Comparison of ENCODE assay signal across 32 cellular contexts in the genomic region with DNA sequence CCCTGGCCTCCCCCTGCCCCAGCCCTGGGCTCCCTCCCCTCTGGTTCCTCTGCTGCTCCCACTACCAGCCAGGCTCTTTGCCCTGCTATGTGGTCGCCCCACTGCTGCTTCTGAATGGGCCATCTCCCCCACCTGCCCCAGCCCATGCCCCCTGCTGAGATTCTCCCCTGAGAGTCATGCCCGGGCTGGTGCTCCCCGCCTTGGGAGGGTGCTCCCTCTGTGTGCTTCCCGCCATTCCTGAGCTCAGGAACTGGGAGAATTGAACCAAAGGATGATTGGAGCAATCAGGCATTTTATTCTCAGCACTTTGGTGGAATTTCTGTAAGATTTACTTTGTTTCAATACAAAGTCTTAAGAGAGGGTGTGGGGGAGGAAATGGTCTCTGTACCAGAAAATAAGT. TPM values are rescaled to one million over a fixed set of nuclear protein-coding genes. Genes with fewer than 3 reads are reported as not detected.
A peak's percentile ranks its signal among the peaks of the same experiment; 100 is the strongest.
DNase-seq lines count a peak whose midpoint lies in the region; ATAC-seq and TF ChIP-seq lines count a peak whose summit lies in the region.
"Had no signal": no experiment of that assay in that cellular context is flagged by ENCODE, and none has a peak within 500 bp of the region (broad histone marks: within the 10 kb centered on the region; RNA-seq: fewer than 3 reads in every experiment).

No MANE protein-coding gene starts in this region.

- CTCF ChIA-PET in activated CD4-positive, alpha-beta memory T cell treated with anti-CD3 and anti-CD28 coated beads for 36 hours (lab: Charles Lee), result interaction anchor here (2.0 kb wide), 1 partner anchor 90 kb away, joined by 4 read pairs; no protein-coding TSS in a partner anchor
- CTCF ChIA-PET in activated CD4-positive, alpha-beta memory T cell treated with anti-CD3 and anti-CD28 coated beads, Interleukin-2, amount 10 ng/mL, durations not matched to agents 7 days and 5 days (lab: Charles Lee), result no interaction called here

- no peak overlapping the region for H2AK5ac ChIP-seq in neuronal stem cell (ENCODE audit: low read depth, low read length)

- H3K4me3 ChIP-seq in DND-41 (ENCODE audit: low read depth in 1 of 2, low read length in 2 of 2) (no peak overlapping the region), neuronal stem cell (ENCODE audit: low read length in 2 of 2) (no peak overlapping the region)
- H3K4me3 ChIP-seq: A549, dorsolateral prefrontal cortex, esophagus squamous epithelium, heart right ventricle had no signal

- DNase-seq in activated CD4-positive, alpha-beta memory T cell treated with anti-CD3 and anti-CD28 coated beads for 36 hours, result no peak
- DNase-seq in activated CD4-positive, alpha-beta memory T cell treated with anti-CD3 and anti-CD28 coated beads, Interleukin-2, amount 10 ng/mL, durations not matched to agents 7 days and 5 days, result no peak
- DNase-seq in DND-41 (no peak), neuronal stem cell (ENCODE audit: low spot score) (no peak), posterior vena cava (ENCODE audit: low spot score) (no peak)
- no peak for DNase-seq in activated naive CD8-positive, alpha-beta T cell treated with anti-CD3 and anti-CD28 coated beads for 36 hours
- DNase-seq: activated CD4-positive, alpha-beta T cell treated with anti-CD3 and anti-CD28 coated beads, Interleukin-2, amount 50 U/mL, for 4 hours; activated CD8-positive, alpha-beta memory T cell treated with anti-CD3 and anti-CD28 coated beads, Interleukin-2, amount 50 U/mL, for 48 hours; activated gamma-delta T cell; amygdala; brain microvascular endothelial cell; CD4-positive, alpha-beta memory T cell; dorsolateral prefrontal cortex; esophagus squamous epithelium; foreskin keratinocyte; heart right ventricle; IMR-90; kidney; left ventricle myocardium superior; naive B cell; NCI-H1436 treated with DMSO at 0.1 percent for 48 hours; NCI-H2107; NCI-H774; SIG-M5; stimulated activated CD4-positive, alpha-beta T cell treated with anti-CD3 and anti-CD28 coated beads, Interleukin-4, amount 100 ng/mL, for 4 hours; T-helper 9 cell had no signal

- H3K23ac ChIP-seq in neuronal stem cell (ENCODE audit: low read depth, low read length, poor library complexity), result no peak overlapping the region

- H3K27me3 ChIP-seq in DND-41 (ENCODE audit: insufficient read depth, low read length, poor library complexity) (no peaks in the 10 kb centered on the region), neuronal stem cell (ENCODE audit: control insufficient read depth in 3 of 3, insufficient read depth in 3 of 3, low read depth in 1 of 3, low read length in 3 of 3) (no peaks in the 10 kb centered on the region)
- H3K27me3 ChIP-seq: brain microvascular endothelial cell, dorsolateral prefrontal cortex, esophagus squamous epithelium, foreskin keratinocyte, heart right ventricle had no signal

- H3K4ac ChIP-seq in neuronal stem cell (ENCODE audit: low read length), result no peak overlapping the region

- H3K27me3 Mint-ChIP-seq in activated CD4-positive, alpha-beta memory T cell treated with anti-CD3 and anti-CD28 coated beads for 36 hours, result no peaks in the 10 kb centered on the region
- no peaks in the 10 kb centered on the region for H3K27me3 Mint-ChIP-seq in activated CD4-positive, alpha-beta memory T cell treated with anti-CD3 and anti-CD28 coated beads, Interleukin-2, amount 10 ng/mL, durations not matched to agents 7 days and 5 days
- H3K27me3 Mint-ChIP-seq in activated naive CD8-positive, alpha-beta T cell treated with anti-CD3 and anti-CD28 coated beads for 36 hours, result no peaks in the 10 kb centered on the region
- H3K27me3 Mint-ChIP-seq: CD4-positive, alpha-beta memory T cell; naive B cell had no signal

- peak overlapping the region; percentile 64 for H3K18ac ChIP-seq in neuronal stem cell (ENCODE audit: low read length)

- H3K9ac ChIP-seq in DND-41 (ENCODE audit: low read depth, low read length) (no peak overlapping the region), neuronal stem cell (ENCODE audit: low read depth, low read length, poor library complexity) (no peak overlapping the region)

- H2BK5ac ChIP-seq in neuronal stem cell (ENCODE audit: low read length), result no peak overlapping the region

- no peak overlapping the region for H2BK15ac ChIP-seq in neuronal stem cell (ENCODE audit: low read length)

- POLR2A ChIA-PET in activated CD4-positive, alpha-beta memory T cell treated with anti-CD3 and anti-CD28 coated beads for 36 hours (lab: Charles Lee), result no interaction called here
- POLR2A ChIA-PET in activated CD4-positive, alpha-beta memory T cell treated with anti-CD3 and anti-CD28 coated beads, Interleukin-2, amount 10 ng/mL, durations not matched to agents 7 days and 5 days (lab: Charles Lee), result no interaction called here

- no peaks in the 10 kb centered on the region for H3K79me2 ChIP-seq in DND-41 (ENCODE audit: insufficient read depth, low read length)

- peak overlapping the region; percentile 81 for H3K27ac Mint-ChIP-seq in activated CD4-positive, alpha-beta memory T cell treated with anti-CD3 and anti-CD28 coated beads for 36 hours
- H3K27ac Mint-ChIP-seq in activated CD4-positive, alpha-beta memory T cell treated with anti-CD3 and anti-CD28 coated beads, Interleukin-2, amount 10 ng/mL, durations not matched to agents 7 days and 5 days, result no peak overlapping the region
- peak overlapping the region; percentile 87 for H3K27ac Mint-ChIP-seq in activated naive CD8-positive, alpha-beta T cell treated with anti-CD3 and anti-CD28 coated beads for 36 hours

- no peak overlapping the region for H3K4me3 Mint-ChIP-seq in activated CD4-positive, alpha-beta memory T cell treated with anti-CD3 and anti-CD28 coated beads for 36 hours
- no peak overlapping the region for H3K4me3 Mint-ChIP-seq in activated CD4-positive, alpha-beta memory T cell treated with anti-CD3 and anti-CD28 coated beads, Interleukin-2, amount 10 ng/mL, durations not matched to agents 7 days and 5 days
- H3K4me3 Mint-ChIP-seq in activated naive CD8-positive, alpha-beta T cell treated with anti-CD3 and anti-CD28 coated beads for 36 hours, result peak overlapping the region; percentile 50
- H3K4me3 Mint-ChIP-seq: CD4-positive, alpha-beta memory T cell; naive B cell had no signal

- H3K14ac ChIP-seq in neuronal stem cell (ENCODE audit: low read length), result no peak overlapping the region

- no peak overlapping the region for H4K8ac ChIP-seq in neuronal stem cell (ENCODE audit: low read depth, low read length)

- H3K36me3 ChIP-seq in DND-41 (ENCODE audit: insufficient read depth, low read length) (peaks cover 16% of the 10 kb centered on the region; the same call in 1 of the 2 replicates), neuronal stem cell (replicated peaks in 1 of 2; ENCODE audit: control insufficient read depth in 2 of 2, insufficient read depth in 2 of 2, low read length in 2 of 2) (no peaks in the 10 kb centered on the region)

- WGBS in neuronal stem cell (ENCODE audit: extremely low coverage in 2 of 2, insufficient read length in 2 of 2, insufficient replicate concordance in 1 of 2), 2 donors, result no CpG with 5 or more reads among the region's 4 CpGs

- H3K4me1 Mint-ChIP-seq in activated CD4-positive, alpha-beta memory T cell treated with anti-CD3 and anti-CD28 coated beads for 36 hours (ENCODE audit: low read depth), result peaks cover 54% of the 10 kb centered on the region
- peaks cover 44% of the 10 kb centered on the region for H3K4me1 Mint-ChIP-seq in activated CD4-positive, alpha-beta memory T cell treated with anti-CD3 and anti-CD28 coated beads, Interleukin-2, amount 10 ng/mL, durations not matched to agents 7 days and 5 days
- peaks cover 42% of the 10 kb centered on the region for H3K4me1 Mint-ChIP-seq in activated naive CD8-positive, alpha-beta T cell treated with anti-CD3 and anti-CD28 coated beads for 36 hours

- no peaks in the 10 kb centered on the region for H4K20me1 ChIP-seq in DND-41 (ENCODE audit: insufficient read depth, low read length)

- no peaks in the 10 kb centered on the region for H3K4me1 ChIP-seq in DND-41 (ENCODE audit: insufficient read depth, low read length)
- peaks cover 0 to 4% of the 10 kb centered on the region in 2 donors for H3K4me1 ChIP-seq in neuronal stem cell (ENCODE audit: control insufficient read depth in 2 of 2, insufficient read depth in 1 of 2, low read depth in 1 of 2, low read length in 2 of 2)
- H3K4me1 ChIP-seq: A549, foreskin keratinocyte, heart right ventricle had no signal

- intact Hi-C loops in activated CD4-positive, alpha-beta memory T cell treated with anti-CD3 and anti-CD28 coated beads for 36 hours (cut with micrococcal nuclease), result loop anchor here (5.0 kb wide), 1 partner anchor 65 kb away; no protein-coding TSS in a partner anchor
- intact Hi-C loops in posterior vena cava (cut with DNase I), result loop anchor here in 1 of 2 donors (2.0 kb wide), 1 partner anchor 27 kb away; no protein-coding TSS in a partner anchor

- H3K79me1 ChIP-seq in neuronal stem cell (ENCODE audit: low read depth, low read length), result no peaks in the 10 kb centered on the region

- no peak overlapping the region for H2BK120ac ChIP-seq in neuronal stem cell (ENCODE audit: low read depth, low read length)

- H3K27ac ChIP-seq in DND-41 (ENCODE audit: low read length), result no peak overlapping the region
- H3K27ac ChIP-seq in neuronal stem cell (replicated peaks; ENCODE audit: low read length), result no peak overlapping the region
- H3K27ac ChIP-seq: A549, brain microvascular endothelial cell, dorsolateral prefrontal cortex, esophagus squamous epithelium, foreskin keratinocyte, heart right ventricle, VCaP had no signal

- H4K91ac ChIP-seq in neuronal stem cell (ENCODE audit: low read depth, low read length, poor library complexity), result no peak overlapping the region

- H2BK12ac ChIP-seq in neuronal stem cell (ENCODE audit: low read length), result no peak overlapping the region

- no peaks in the 10 kb centered on the region for H3K9me3 ChIP-seq in DND-41 (ENCODE audit: insufficient read depth, low read length, severe bottlenecking)
- H3K9me3 ChIP-seq in neuronal stem cell (replicated peaks in 1 of 2; ENCODE audit: control insufficient read depth in 2 of 2, insufficient read depth in 1 of 2, low read depth in 1 of 2, low read length in 2 of 2), result no peaks in the 10 kb centered on the region
- H3K9me3 ChIP-seq: A549, esophagus squamous epithelium, heart right ventricle had no signal

- peaks cover 24% of the 10 kb centered on the region for H3K36me3 Mint-ChIP-seq in activated CD4-positive, alpha-beta memory T cell treated with anti-CD3 and anti-CD28 coated beads for 36 hours
- H3K36me3 Mint-ChIP-seq in activated CD4-positive, alpha-beta memory T cell treated with anti-CD3 and anti-CD28 coated beads, Interleukin-2, amount 10 ng/mL, durations not matched to agents 7 days and 5 days (ENCODE audit: low read depth), result peaks cover 52% of the 10 kb centered on the region
- peaks cover 15% of the 10 kb centered on the region for H3K36me3 Mint-ChIP-seq in activated naive CD8-positive, alpha-beta T cell treated with anti-CD3 and anti-CD28 coated beads for 36 hours

- 0 out of 3 replicates have a peak, but pooled peaks have one; percentile 24 for ATAC-seq in DND-41 (ENCODE audit: insufficient read depth, low read depth)
- ATAC-seq in HG02759 (IDR thresholded peaks at IDR 0.05; ENCODE audit: unreplicated experiment), result no peak
- no peak for ATAC-seq in HG02642 (IDR thresholded peaks at IDR 0.05; ENCODE audit: poor library complexity, unreplicated experiment)
- ATAC-seq: A549, foreskin keratinocyte, HCT116, heart right ventricle, left ventricle myocardium superior had no signal

- H3K4me2 ChIP-seq in DND-41 (ENCODE audit: insufficient read depth, low read length), result no peak overlapping the region
- H3K4me2 ChIP-seq in neuronal stem cell (ENCODE audit: insufficient read depth, low read length, poor library complexity, severe bottlenecking), result no peak overlapping the region
- H3K4me2 ChIP-seq: A549 had no signal

- no peaks in the 10 kb centered on the region for H3K9me3 Mint-ChIP-seq in activated CD4-positive, alpha-beta memory T cell treated with anti-CD3 and anti-CD28 coated beads for 36 hours
- H3K9me3 Mint-ChIP-seq in activated CD4-positive, alpha-beta memory T cell treated with anti-CD3 and anti-CD28 coated beads, Interleukin-2, amount 10 ng/mL, durations not matched to agents 7 days and 5 days, result no peaks in the 10 kb centered on the region
- no peaks in the 10 kb centered on the region for H3K9me3 Mint-ChIP-seq in activated naive CD8-positive, alpha-beta T cell treated with anti-CD3 and anti-CD28 coated beads for 36 hours
- H3K9me3 Mint-ChIP-seq: naive B cell had no signal

- H2AFZ ChIP-seq in DND-41 (ENCODE audit: low read depth, low read length), result no peak overlapping the region
- H2AFZ ChIP-seq in neuronal stem cell (ENCODE audit: low read length), result no peak overlapping the region

- no peak for TF ChIP-seq CTCF in DND-41 (IDR thresholded peaks at IDR 0.05; ENCODE audit: borderline replicate concordance, extremely low read depth, low read length, poor library complexity, severe bottlenecking)

RNA-seq across cellular contexts. Expression of gene APOBEC3D, which starts 6.8 kb away (rescaled TPM):
- 10 to 100 TPM; 54.1 to 54.5 TPM for total RNA-seq in activated CD4-positive, alpha-beta memory T cell treated with anti-CD3 and anti-CD28 coated beads for 36 hours
- 10 to 100 TPM; 58.2 to 58.9 TPM for total RNA-seq in activated CD4-positive, alpha-beta memory T cell treated with anti-CD3 and anti-CD28 coated beads, Interleukin-2, amount 10 ng/mL, durations not matched to agents 7 days and 5 days
- 10 to 100 TPM; 23.1 to 24.1 TPM for total RNA-seq in activated naive CD8-positive, alpha-beta T cell treated with anti-CD3 and anti-CD28 coated beads for 36 hours
- 1.2 TPM for polyA plus RNA-seq in neuronal stem cell (2013, experiment 1 of 2)
- 1.2 TPM for polyA plus RNA-seq in neuronal stem cell (2013, experiment 2 of 2)
- total RNA-seq in posterior vena cava, result 1 to 10 TPM; 1.3 to 4.2 TPM
- total RNA-seq: foreskin keratinocyte had no signal

RNA-seq across cellular contexts. Expression of gene APOBEC3F, which starts 12.9 kb away (rescaled TPM):
- 10 to 100 TPM; 33.4 to 34.9 TPM for total RNA-seq in activated CD4-positive, alpha-beta memory T cell treated with anti-CD3 and anti-CD28 coated beads for 36 hours
- 10 to 100 TPM; 36.4 to 42.2 TPM for total RNA-seq in activated CD4-positive, alpha-beta memory T cell treated with anti-CD3 and anti-CD28 coated beads, Interleukin-2, amount 10 ng/mL, durations not matched to agents 7 days and 5 days
- total RNA-seq in activated naive CD8-positive, alpha-beta T cell treated with anti-CD3 and anti-CD28 coated beads for 36 hours, result 10 to 100 TPM; 19.4 to 20.4 TPM
- polyA plus RNA-seq in neuronal stem cell (2013, experiment 1 of 2), result 3.5 TPM
- 3.9 TPM for polyA plus RNA-seq in neuronal stem cell (2013, experiment 2 of 2)
- total RNA-seq in posterior vena cava, result 1 to 10 TPM; 5.5 to 9.8 TPM

RNA-seq across cellular contexts. Expression of gene APOBEC3C, which starts 13.7 kb away (rescaled TPM):
- 100 to 1,000 TPM; 141 to 142 TPM for total RNA-seq in activated CD4-positive, alpha-beta memory T cell treated with anti-CD3 and anti-CD28 coated beads for 36 hours
- 100 to 1,000 TPM; 146 to 157 TPM for total RNA-seq in activated CD4-positive, alpha-beta memory T cell treated with anti-CD3 and anti-CD28 coated beads, Interleukin-2, amount 10 ng/mL, durations not matched to agents 7 days and 5 days
- total RNA-seq in activated naive CD8-positive, alpha-beta T cell treated with anti-CD3 and anti-CD28 coated beads for 36 hours, result 10 to 100 TPM; 61.6 to 63.1 TPM
- 18.7 TPM for polyA plus RNA-seq in neuronal stem cell (2013, experiment 1 of 2)
- polyA plus RNA-seq in neuronal stem cell (2013, experiment 2 of 2), result 20.6 TPM
- total RNA-seq in posterior vena cava, result 10 to 100 TPM; 18.7 to 31.5 TPM

RNA-seq across cellular contexts. Expression of gene APOBEC3B, which starts 45.6 kb away (rescaled TPM):
- total RNA-seq in activated CD4-positive, alpha-beta memory T cell treated with anti-CD3 and anti-CD28 coated beads for 36 hours, result 10 to 100 TPM; 43.9 to 44.3 TPM
- 10 to 100 TPM; 51.6 to 51.9 TPM for total RNA-seq in activated CD4-positive, alpha-beta memory T cell treated with anti-CD3 and anti-CD28 coated beads, Interleukin-2, amount 10 ng/mL, durations not matched to agents 7 days and 5 days
- total RNA-seq in activated naive CD8-positive, alpha-beta T cell treated with anti-CD3 and anti-CD28 coated beads for 36 hours, result 1 to 10 TPM; 3.4 TPM
- polyA plus RNA-seq in neuronal stem cell (2013, experiment 1 of 2), result 2.9 TPM
- polyA plus RNA-seq in neuronal stem cell (2013, experiment 2 of 2), result 2.8 TPM
- under 1 TPM; 0.14 to 0.56 TPM for total RNA-seq in posterior vena cava
- total RNA-seq: temporal lobe had no signal

RNA-seq across cellular contexts. Expression of gene APOBEC3G, which starts 49.4 kb away (rescaled TPM):
- total RNA-seq in activated CD4-positive, alpha-beta memory T cell treated with anti-CD3 and anti-CD28 coated beads for 36 hours, result 100 to 1,000 TPM; 106 to 108 TPM
- 100 to 1,000 TPM; 145 to 146 TPM for total RNA-seq in activated CD4-positive, alpha-beta memory T cell treated with anti-CD3 and anti-CD28 coated beads, Interleukin-2, amount 10 ng/mL, durations not matched to agents 7 days and 5 days
- 10 to 100 TPM; 44.2 to 44.3 TPM for total RNA-seq in activated naive CD8-positive, alpha-beta T cell treated with anti-CD3 and anti-CD28 coated beads for 36 hours
- polyA plus RNA-seq in neuronal stem cell (2013, experiment 1 of 2), result 1.1 TPM
- 0.79 TPM for polyA plus RNA-seq in neuronal stem cell (2013, experiment 2 of 2)
- total RNA-seq in posterior vena cava, result 1 to 10 TPM; 7.1 to 7.8 TPM
- polyA plus RNA-seq: A549 had no signal

Comparison
In these comparisons a context has a peak if more than half of its experiments do, and no peak if none do; other contexts are left out.
1. RNA of gene APOBEC3D, which starts 6.8 kb away (total RNA-seq): 58.2 to 58.9 TPM in activated CD4-positive, alpha-beta memory T cell treated with anti-CD3 and anti-CD28 coated beads, Interleukin-2, amount 10 ng/mL, durations not matched to agents 7 days and 5 days, 54.1 to 54.5 TPM in activated CD4-positive, alpha-beta memory T cell treated with anti-CD3 and anti-CD28 coated beads for 36 hours and 23.1 to 24.1 TPM in activated naive CD8-positive, alpha-beta T cell treated with anti-CD3 and anti-CD28 coated beads for 36 hours; 1.3 to 4.2 TPM in posterior vena cava; every median in the first group is over 4 times any median in the second.